In the genomic region with DNA sequence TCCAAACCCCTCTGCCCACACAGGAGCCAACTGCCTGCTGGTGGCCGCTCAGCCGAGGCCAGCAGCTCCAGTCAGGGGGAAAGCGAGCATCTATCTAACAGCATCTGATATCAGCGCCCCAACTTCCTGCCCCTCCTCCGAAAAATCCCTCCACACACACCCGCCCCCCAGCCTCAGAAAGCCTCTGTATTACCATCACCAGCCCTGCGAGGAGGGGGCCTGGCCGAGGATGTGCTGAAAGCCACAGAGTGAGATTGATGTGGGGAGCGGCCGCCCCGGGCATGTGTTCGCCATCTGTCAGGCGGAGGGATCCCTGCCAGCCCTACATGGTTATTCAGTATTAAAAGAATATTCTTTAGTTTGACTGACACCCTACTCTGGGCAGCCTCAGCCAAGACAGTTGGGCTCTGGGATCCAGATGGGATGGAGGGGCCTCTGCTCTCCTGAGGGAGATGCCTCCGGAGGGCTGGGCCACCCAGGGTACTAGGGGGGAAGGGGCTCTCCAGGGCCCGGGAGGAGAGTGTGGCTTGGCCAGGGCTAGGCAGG, we compare ENCODE assay signal across 15 cellular contexts.
DNase-seq lines count a peak whose midpoint lies in the region; ATAC-seq lines count a peak whose summit lies in the region.
"Had no signal": no experiment of that assay in that cellular context is flagged by ENCODE, and none has a peak within 500 bp of the region (broad histone marks: within the 10 kb centered on the region; RNA-seq: fewer than 3 reads in every experiment).

No MANE protein-coding gene starts in this region.

- ATAC-seq in sciatic nerve (peak; percentile 38), GM18519 (IDR thresholded peaks at IDR 0.05; ENCODE audit: low FRiP score, unreplicated experiment) (no peak)
- ATAC-seq: gastrocnemius medialis had no signal

- intact Hi-C loops in sciatic nerve (cut with DNase I), result no loop called here

- H3K4me3 ChIP-seq in Jurkat, Clone E6-1 (ENCODE audit: low read length), result no peak overlapping the region; the same call in 1 of the 2 replicates
- H3K4me3 ChIP-seq: breast epithelium, gastrocnemius medialis, MG63, transverse colon had no signal

- peak; percentile 87 for DNase-seq in Jurkat, Clone E6-1 (ENCODE audit: low read depth, low spot score)
- peak; percentile 41 for DNase-seq in SK-N-DZ (ENCODE audit: low spot score)
- DNase-seq in fibroblast of the conjunctiva (ENCODE audit: low read depth), result peak; percentile 54
- DNase-seq in sciatic nerve (ENCODE audit: low spot score), result no peak
- no peak for DNase-seq in kidney tubule cell (ENCODE audit: low spot score)
- DNase-seq in NCI-H2029 treated with DMSO at 0.1 percent for 48 hours (lab: John Stamatoyannopoulos, UW), result no peak
- DNase-seq: activated CD4-positive, alpha-beta memory T cell treated with anti-CD3 and anti-CD28 coated beads for 36 hours; CD4-positive, CD25-positive, alpha-beta regulatory T cell; effector CD4-positive, alpha-beta T cell; gastrocnemius medialis; islet precursor cell; MG63; transverse colon had no signal

Comparison
In these comparisons a context has a peak if more than half of its experiments do, and no peak if none do; other contexts are left out.
1. DNase-seq: peak in Jurkat, Clone E6-1 (single experiment), SK-N-DZ (single experiment) and fibroblast of the conjunctiva (single experiment); none in sciatic nerve (single experiment), kidney tubule cell (single experiment) and NCI-H2029 treated with DMSO at 0.1 percent for 48 hours (single experiment).